16 cellular contexts compared by ENCODE assay signal in genomic region chr14:52494444-52494843, GRCh38. TPM values are rescaled to one million over a fixed set of nuclear protein-coding genes. Genes with fewer than 3 reads are reported as not detected.
DNase-seq lines count a peak whose midpoint lies in the region; ATAC-seq, FAIRE-seq and TF ChIP-seq lines count a peak whose summit lies in the region.
"Had no signal": no experiment of that assay in that cellular context is flagged by ENCODE, and none has a peak within 500 bp of the region (broad histone marks: within the 10 kb centered on the region; RNA-seq: fewer than 3 reads in every experiment).

No MANE protein-coding gene starts in this region.

- no peaks in the 10 kb centered on the region for H3K27me3 Mint-ChIP-seq in MCF 10A (ENCODE audit: insufficient read depth, unreplicated experiment)
- no peaks in the 10 kb centered on the region for H3K27me3 Mint-ChIP-seq in activated CD4-positive, alpha-beta T cell treated with anti-CD3 and anti-CD28 coated beads, Interleukin-2, amount 10 ng/mL, durations not matched to agents 7 days and 5 days
- no peaks in the 10 kb centered on the region for H3K27me3 Mint-ChIP-seq in T-helper 17 cell

- in situ Hi-C loops in mammary epithelial cell (cut with MboI; ENCODE audit: low sequenced_read_pairs in 2 of 2): no loop called here

- H3K36me3 ChIP-seq in mammary epithelial cell (ENCODE audit: insufficient read depth, low read length) (peaks cover 2% of the 10 kb centered on the region), endothelial cell of umbilical vein (ENCODE audit: control insufficient read depth in 2 of 2, extremely low read depth in 1 of 2, insufficient read depth in 2 of 2, low read length in 2 of 2) (no peaks in the 10 kb centered on the region)

- no peaks in the 10 kb centered on the region for H3K9me1 ChIP-seq in endothelial cell of umbilical vein (replicated peaks; ENCODE audit: control insufficient read depth, extremely low read depth, insufficient read depth, low read length)

- H3K4me3 ChIP-seq in mammary epithelial cell (replicated peaks in 1 of 3; ENCODE audit: insufficient read depth in 1 of 3, low read depth in 2 of 3, low read length in 3 of 3): no peak overlapping the region
- H3K4me3 ChIP-seq in endothelial cell of umbilical vein (replicated peaks in 1 of 3; ENCODE audit: insufficient read depth in 1 of 3, low read depth in 1 of 3, low read length in 3 of 3): no peak overlapping the region
- H3K4me3 ChIP-seq: SK-N-MC had no signal

- H3K9ac ChIP-seq in mammary epithelial cell (ENCODE audit: insufficient read depth, low read length) (no peak overlapping the region), endothelial cell of umbilical vein (replicated peaks; ENCODE audit: extremely low read depth, insufficient read depth, low read length) (no peak overlapping the region)

- TF ChIP-seq POLR2A in endothelial cell of umbilical vein (IDR thresholded peaks at IDR 0.05; ENCODE audit: low read depth, low read length): no peak

- no peak overlapping the region for H3K27ac Mint-ChIP-seq in MCF 10A (ENCODE audit: low read depth, unreplicated experiment)
- H3K27ac Mint-ChIP-seq in activated CD4-positive, alpha-beta T cell treated with anti-CD3 and anti-CD28 coated beads, Interleukin-2, amount 10 ng/mL, durations not matched to agents 7 days and 5 days: no peak overlapping the region
- H3K27ac Mint-ChIP-seq in T-helper 17 cell: no peak overlapping the region
- H3K27ac Mint-ChIP-seq: H9 had no signal

- no peak overlapping the region for H2AFZ ChIP-seq in mammary epithelial cell (ENCODE audit: low read depth, low read length)
- H2AFZ ChIP-seq in endothelial cell of umbilical vein (ENCODE audit: low read depth, low read length): no peak overlapping the region

- WGBS in mammary epithelial cell (ENCODE audit: low coverage, missing lambda C conversion rate): 45% methylated on average over 1 of the region's 1 CpG

- no TSS peak for BruUV-seq in MCF 10A (replicated peaks; lab: Mats Ljungman, UMichigan)
- BruUV-seq in mammary epithelial cell (replicated peaks; lab: Mats Ljungman, UMichigan): no TSS peak
- BruUV-seq in endothelial cell of umbilical vein (replicated peaks; lab: Mats Ljungman, UMichigan): no TSS peak

- DNase-seq in MCF 10A (ENCODE audit: unreplicated experiment) (peak; percentile 35), mammary epithelial cell (no peak), NCI-H446 treated with DMSO at 0.1 percent for 48 hours (lab: John Stamatoyannopoulos, UW) (peak; percentile 65), endothelial cell of umbilical vein (ENCODE audit: low read depth, low spot score) (peak; percentile 23), urothelium cell line (ENCODE audit: low spot score) (no peak), GOT3 (lab: John Stamatoyannopoulos, UW) (no peak), T-helper 17 cell (no peak)
- no peak for DNase-seq in activated CD4-positive, alpha-beta T cell treated with anti-CD3 and anti-CD28 coated beads, Interleukin-2, amount 10 ng/mL, durations not matched to agents 7 days and 5 days
- DNase-seq: H9, IMR-90, NCI-H2171, Right ventricle myocardium superior, T-helper 1 cell had no signal

- H3K9me3 ChIP-seq in mammary epithelial cell (replicated peaks; ENCODE audit: insufficient read depth, low read length): peaks cover 6% of the 10 kb centered on the region
- H3K9me3 ChIP-seq in endothelial cell of umbilical vein (replicated peaks; ENCODE audit: control insufficient read depth, insufficient read depth, low read length): no peaks in the 10 kb centered on the region
- no peaks in the 10 kb centered on the region for H3K9me3 ChIP-seq in T-helper 17 cell (ENCODE audit: control insufficient read depth, low read length, poor library complexity, severe bottlenecking)

- H3K79me2 ChIP-seq in mammary epithelial cell (ENCODE audit: insufficient read depth, low read length) (no peaks in the 10 kb centered on the region), endothelial cell of umbilical vein (ENCODE audit: control insufficient read depth, insufficient read depth, low read length) (no peaks in the 10 kb centered on the region)

- H3K27ac ChIP-seq in mammary epithelial cell (ENCODE audit: insufficient read depth, low read depth, low read length) (no peak overlapping the region), endothelial cell of umbilical vein (ENCODE audit: insufficient read depth, low read depth, low read length) (no peak overlapping the region)
- H3K27ac ChIP-seq: SK-N-MC had no signal

- no peak for TF ChIP-seq CTCF in MCF 10A (IDR thresholded peaks at IDR 0.05; ENCODE audit: unreplicated experiment)
- TF ChIP-seq CTCF in mammary epithelial cell (conservative IDR thresholded peaks at IDR 0.05 in 1 of 2, IDR thresholded peaks at IDR 0.05 in 1 of 2; ENCODE audit: extremely low read depth in 1 of 2, insufficient read depth in 1 of 2, low read depth in 1 of 2, low read length in 2 of 2): no peak
- TF ChIP-seq CTCF in endothelial cell of umbilical vein (IDR thresholded peaks at IDR 0.05; ENCODE audit: extremely low read depth in 1 of 2, insufficient read depth in 1 of 2, low read depth in 1 of 2, low read length in 2 of 2): no peak

- FAIRE-seq in endothelial cell of umbilical vein (lab: Jason Lieb, UNC): peak; percentile 59
- FAIRE-seq in urothelium cell line (lab: Jason Lieb, UNC): no peak
- FAIRE-seq: RCC 7860 had no signal

- peaks cover 6% of the 10 kb centered on the region for H3K4me1 Mint-ChIP-seq in MCF 10A (ENCODE audit: insufficient read depth, unreplicated experiment)
- no peaks in the 10 kb centered on the region for H3K4me1 Mint-ChIP-seq in activated CD4-positive, alpha-beta T cell treated with anti-CD3 and anti-CD28 coated beads, Interleukin-2, amount 10 ng/mL, durations not matched to agents 7 days and 5 days
- peaks cover 2% of the 10 kb centered on the region for H3K4me1 Mint-ChIP-seq in T-helper 17 cell
- H3K4me1 Mint-ChIP-seq: CD14-positive monocyte had no signal

- no peaks in the 10 kb centered on the region for H3K9me3 Mint-ChIP-seq in MCF 10A (ENCODE audit: unreplicated experiment)
- peaks cover 10% of the 10 kb centered on the region for H3K9me3 Mint-ChIP-seq in activated CD4-positive, alpha-beta T cell treated with anti-CD3 and anti-CD28 coated beads, Interleukin-2, amount 10 ng/mL, durations not matched to agents 7 days and 5 days

- POLR2A ChIA-PET in MCF 10A (lab: Yijun Ruan, JAX): no interaction called here
- POLR2A ChIA-PET in endothelial cell of umbilical vein (lab: Charles Lee): no interaction called here
- POLR2A ChIA-PET in activated CD4-positive, alpha-beta T cell treated with anti-CD3 and anti-CD28 coated beads, Interleukin-2, amount 10 ng/mL, durations not matched to agents 7 days and 5 days (lab: Charles Lee): no interaction called here

- H3K4me1 ChIP-seq in mammary epithelial cell (ENCODE audit: insufficient read depth, low read length): peaks cover 7% of the 10 kb centered on the region
- no peaks in the 10 kb centered on the region for H3K4me1 ChIP-seq in endothelial cell of umbilical vein (ENCODE audit: control insufficient read depth, extremely low read depth, insufficient read depth, low read length)

- H3K27me3 ChIP-seq in mammary epithelial cell (ENCODE audit: insufficient read depth, low read length): no peaks in the 10 kb centered on the region
- H3K27me3 ChIP-seq in endothelial cell of umbilical vein (ENCODE audit: control insufficient read depth in 2 of 2, insufficient read depth in 2 of 2, low read length in 2 of 2): no peaks in the 10 kb centered on the region

- no peak overlapping the region for H3K4me2 ChIP-seq in mammary epithelial cell (ENCODE audit: insufficient read depth, low read depth, low read length)
- no peak overlapping the region for H3K4me2 ChIP-seq in endothelial cell of umbilical vein (ENCODE audit: insufficient read depth, low read length)

- H3K36me3 Mint-ChIP-seq in MCF 10A (ENCODE audit: insufficient read depth, unreplicated experiment) (no peaks in the 10 kb centered on the region), T-helper 17 cell (ENCODE audit: low read depth) (peaks cover 14% of the 10 kb centered on the region)
- H3K36me3 Mint-ChIP-seq in activated CD4-positive, alpha-beta T cell treated with anti-CD3 and anti-CD28 coated beads, Interleukin-2, amount 10 ng/mL, durations not matched to agents 7 days and 5 days (ENCODE audit: low read depth): peaks cover 43% of the 10 kb centered on the region

- dilution Hi-C loops in mammary epithelial cell (cut with HindIII; ENCODE audit: low sequenced_read_pairs) (loop anchor here (25.0 kb wide), 1 partner anchor 207 kb away; no protein-coding TSS in a partner anchor), endothelial cell of umbilical vein (cut with MboI; ENCODE audit: extremely low pct_ligation_motif_present, low sequenced_read_pairs) (no loop called here)

- CTCF ChIA-PET in MCF 10A (lab: Yijun Ruan, JAX) (no interaction called here), mammary epithelial cell (lab: Charles Lee; ENCODE audit: low non-redundant PET) (no interaction called here), endothelial cell of umbilical vein (lab: Charles Lee) (interaction anchor here (1.4 kb wide), 1 partner anchor 10 kb away, joined by 4 read pairs; no protein-coding TSS in a partner anchor)
- CTCF ChIA-PET in activated CD4-positive, alpha-beta T cell treated with anti-CD3 and anti-CD28 coated beads, Interleukin-2, amount 10 ng/mL, durations not matched to agents 7 days and 5 days (lab: Charles Lee): no interaction called here

- intact Hi-C loops in MCF 10A (cut with micrococcal nuclease): no loop called here
- intact Hi-C loops in mammary epithelial cell (cut with micrococcal nuclease): no loop called here
- intact Hi-C loops in endothelial cell of umbilical vein (cut with micrococcal nuclease): no loop called here

- H4K20me1 ChIP-seq in mammary epithelial cell (ENCODE audit: insufficient read depth, low read length) (no peaks in the 10 kb centered on the region), endothelial cell of umbilical vein (replicated peaks; ENCODE audit: control insufficient read depth, extremely low read depth, insufficient read depth, low read length) (no peaks in the 10 kb centered on the region)

- H3K4me3 Mint-ChIP-seq in MCF 10A (ENCODE audit: unreplicated experiment): no peak overlapping the region
- H3K4me3 Mint-ChIP-seq in activated CD4-positive, alpha-beta T cell treated with anti-CD3 and anti-CD28 coated beads, Interleukin-2, amount 10 ng/mL, durations not matched to agents 7 days and 5 days: no peak overlapping the region
- no peak overlapping the region for H3K4me3 Mint-ChIP-seq in T-helper 17 cell
- H3K4me3 Mint-ChIP-seq: CD14-positive monocyte, H9 had no signal

- ATAC-seq in T-helper 17 cell: no peak

RNA-seq across cellular contexts. Expression of gene TXNDC16, which starts 57.9 kb away (rescaled TPM):
- total RNA-seq in MCF 10A (2022) (2.2 and 3.8 TPM in 2 replicates), mammary epithelial cell (1 to 10 TPM; 4.0 to 4.2 TPM), endothelial cell of umbilical vein (4.5 and 4.8 TPM in 2 replicates), T-helper 17 cell (10 to 100 TPM in 1 of 2 donors, 1 to 10 TPM in 1; 9.4 to 13.7 TPM)
- polyA plus RNA-seq in mammary epithelial cell (2.0 TPM), endothelial cell of umbilical vein (2.1 and 2.3 TPM in 2 replicates)
- polyA minus RNA-seq in mammary epithelial cell (1.8 TPM), endothelial cell of umbilical vein (2.5 and 5.4 TPM in 2 replicates)
- 2.3 and 2.6 TPM in 2 replicates for polyA plus RNA-seq in endothelial cell of umbilical vein (2011; cell fraction: cytosol; rRNA removed)
- 3.2 and 3.9 TPM in 2 replicates for polyA plus RNA-seq in endothelial cell of umbilical vein (2011; cell fraction: nucleus; rRNA removed)
- polyA plus RNA-seq in endothelial cell of umbilical vein (2012): 2.3 and 3.3 TPM in 2 replicates
- 10.8 TPM for polyA minus RNA-seq in endothelial cell of umbilical vein (2011; cell fraction: cytosol; rRNA and poly(A)+ RNA removed)
- polyA minus RNA-seq in endothelial cell of umbilical vein (2011; cell fraction: nucleus; rRNA and poly(A)+ RNA removed): 3.9 and 4.1 TPM in 2 replicates
- 10 to 100 TPM; 10.5 to 12.0 TPM for total RNA-seq in activated CD4-positive, alpha-beta T cell treated with anti-CD3 and anti-CD28 coated beads, Interleukin-2, amount 10 ng/mL, durations not matched to agents 7 days and 5 days

RNA-seq across cellular contexts. Expression of gene GPR137C, which starts 58.2 kb away (rescaled TPM):
- total RNA-seq in MCF 10A (2022): 0.10 TPM in 1 of 2 replicates, not detected in the other
- under 1 TPM; 0.17 to 0.64 TPM for total RNA-seq in mammary epithelial cell
- polyA plus RNA-seq in mammary epithelial cell: 0.27 TPM
- polyA minus RNA-seq in mammary epithelial cell: 0.36 TPM
- total RNA-seq in endothelial cell of umbilical vein: 3.8 and 5.7 TPM in 2 replicates
- 1.5 TPM in 2 replicates for polyA plus RNA-seq in endothelial cell of umbilical vein
- polyA plus RNA-seq in endothelial cell of umbilical vein (2011; cell fraction: cytosol; rRNA removed): 0.92 and 1.1 TPM in 2 replicates
- polyA plus RNA-seq in endothelial cell of umbilical vein (2011; cell fraction: nucleus; rRNA removed): 4.6 and 4.7 TPM in 2 replicates
- polyA plus RNA-seq in endothelial cell of umbilical vein (2012): 0.82 and 1.3 TPM in 2 replicates
- 2.4 and 3.6 TPM in 2 replicates for polyA minus RNA-seq in endothelial cell of umbilical vein
- polyA minus RNA-seq in endothelial cell of umbilical vein (2011; cell fraction: cytosol; rRNA and poly(A)+ RNA removed): 1.6 TPM
- 3.8 and 4.5 TPM in 2 replicates for polyA minus RNA-seq in endothelial cell of umbilical vein (2011; cell fraction: nucleus; rRNA and poly(A)+ RNA removed)
- 1 to 10 TPM in 1 of 2 experiments, under 1 TPM in 1; 0.60 to 1.2 TPM for total RNA-seq in activated CD4-positive, alpha-beta T cell treated with anti-CD3 and anti-CD28 coated beads, Interleukin-2, amount 10 ng/mL, durations not matched to agents 7 days and 5 days
- total RNA-seq in T-helper 17 cell: under 1 TPM; 0.37 to 0.70 TPM
- polyA plus RNA-seq: CD14-positive monocyte had no signal

Comparison
In these comparisons a context has a peak if more than half of its experiments do, and no peak if none do; other contexts are left out.
1. DNase-seq: peak in MCF 10A (single experiment), NCI-H446 treated with DMSO at 0.1 percent for 48 hours (single experiment) and endothelial cell of umbilical vein (single experiment); none in mammary epithelial cell (single experiment), urothelium cell line (single experiment), GOT3 (single experiment), activated CD4-positive, alpha-beta T cell treated with anti-CD3 and anti-CD28 coated beads, Interleukin-2, amount 10 ng/mL, durations not matched to agents 7 days and 5 days (single experiment) and T-helper 17 cell (0 of 3).